In the genomic region with DNA sequence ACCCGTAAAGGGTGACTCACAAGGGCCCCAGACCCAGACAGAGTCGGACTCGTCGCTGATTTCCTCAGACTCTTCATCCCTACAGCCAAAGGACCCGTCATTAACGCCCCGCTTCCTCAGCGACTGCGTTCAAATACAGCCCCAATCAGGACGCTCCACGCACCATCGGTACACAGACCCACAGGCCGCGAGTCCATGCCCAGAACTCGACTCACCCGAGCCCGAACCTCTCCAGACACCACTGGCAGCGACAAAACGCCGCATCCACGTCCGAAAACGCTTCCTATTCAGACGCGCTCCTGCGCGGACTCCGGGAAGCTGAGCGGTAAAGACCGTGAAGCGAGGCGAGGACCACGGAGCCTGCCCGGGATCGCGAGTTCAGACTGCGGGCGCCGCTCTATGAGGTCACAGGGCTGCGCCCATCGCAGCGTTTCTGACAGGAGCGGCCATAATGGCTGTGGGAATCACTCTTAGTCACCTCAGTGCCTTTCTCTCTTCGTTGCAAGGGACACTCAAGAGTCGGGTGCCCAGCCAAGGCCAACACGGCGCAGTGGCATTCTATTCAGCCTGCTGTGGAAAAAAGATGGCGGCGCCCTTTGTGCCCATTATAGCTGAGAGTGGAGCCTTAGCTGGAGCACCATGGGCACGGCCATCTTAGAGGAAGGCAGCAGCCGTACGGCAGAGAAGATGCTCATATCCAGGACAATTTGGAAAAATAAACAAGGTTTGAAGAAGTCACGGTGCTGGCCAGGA, we compare ENCODE assay signal across 8 cellular contexts. TPM values are rescaled to one million over a fixed set of nuclear protein-coding genes. Genes with fewer than 3 reads are reported as not detected.
DNase-seq lines count a peak whose midpoint lies in the region; ATAC-seq and TF ChIP-seq lines count a peak whose summit lies in the region.

A gene (minus strand): TSS at position 353 of the 753 bp plus-strand sequence. CDS start 2,634 bp downstream, outside the sequence.

- CTCF ChIA-PET in AG04449 (lab: Yijun Ruan, JAX) = no interaction called here

- peaks cover 6 to 26% (median 20%) of the 10 kb centered on the region in 6 donors for H3K4me1 ChIP-seq in spleen

- H3K36me3 ChIP-seq in spleen = peaks cover 10 to 54% (median 29%) of the 10 kb centered on the region in 6 donors

- H3K27ac ChIP-seq in spleen = peak within 1 kb of the TSS; percentile 93 to 97 (median 96)

- intact Hi-C loops in spleen (cut with DNase I; ENCODE audit: low total_unique reads) = no loop called here

- H3K27me3 ChIP-seq in spleen (replicated peaks in 1 of 7) = no peaks in the 10 kb centered on the region

- H3K4me3 ChIP-seq in AG04449 (ENCODE audit: low read depth, low read length) (peak within 1 kb of the TSS; percentile 99), spleen (peak within 1 kb of the TSS; percentile 59 to 83 (median 68))

- no peak for TF ChIP-seq CTCF in AG04449 (IDR thresholded peaks at IDR 0.05; ENCODE audit: insufficient read depth, low read length, missing control alignments)
- no peak for TF ChIP-seq CTCF in spleen (IDR thresholded peaks at IDR 0.05 in 8 of 11, conservative IDR thresholded peaks at IDR 0.05 in 3 of 11)

- DNase-seq in AG04449 (ENCODE audit: low read depth, low spot score) = peak; percentile 19
- DNase-seq in NCI-H2196 treated with DMSO at 0.1 percent for 48 hours (lab: John Stamatoyannopoulos, UW; ENCODE audit: unreplicated experiment) = peak; percentile 61
- peak; percentile 87 for DNase-seq in central memory CD4-positive, alpha-beta T cell
- DNase-seq in iris pigment epithelial cell (ENCODE audit: low read depth) = peak; percentile 91
- DNase-seq in spleen = peak; percentile 97

- ATAC-seq in GM18868 (IDR thresholded peaks at IDR 0.05; ENCODE audit: unreplicated experiment) (peak; percentile 79), HG03103 (IDR thresholded peaks at IDR 0.05; ENCODE audit: low read depth, unreplicated experiment) (peak; percentile 62)
- peak; percentile 94 to 95 for ATAC-seq in activated CD4-positive, CD25-positive, alpha-beta regulatory T cell treated with anti-CD3 and anti-CD28 coated beads, Interleukin-2, amount 50 U/mL, for 24 hours

- POLR2A ChIA-PET in AG04449 (lab: Yijun Ruan, JAX) = interaction anchor here (1.3 kb wide), 1 partner anchor 20 kb away, joined by 8 read pairs; a partner anchor contains a TSS

- H3K9me3 ChIP-seq in spleen = peaks cover 15 to 81% (median 75%) of the 10 kb centered on the region in 8 donors

- WGBS in spleen, 5 donors = 0 to 1% (median 1%) methylated on average over 39 to 53 of the region's 53 CpGs

- TF ChIP-seq POLR2A in spleen (IDR thresholded peaks at IDR 0.05) = peak in 1 of 3 donors; percentile 46

RNA-seq across cellular contexts. Expression of the gene that starts here (rescaled TPM):
- total RNA-seq in spleen = 10 to 100 TPM in 3 of 7 donors, 1 to 10 TPM in 4; 6.3 to 10.9 (median 9.4) TPM
- polyA plus RNA-seq in spleen = 1 to 10 TPM; 3.0 to 4.1 (median 4.1) TPM

Comparison
In these comparisons a context has a peak if more than half of its experiments do, and no peak if none do; other contexts are left out.
1. Peak in every context shown above with its lines: DNase-seq, ATAC-seq, H3K4me3 ChIP-seq and H3K27ac ChIP-seq.
2. DNase-seq: peak in every context shown above with its lines; median percentile 97 in spleen; 91 in iris pigment epithelial cell; 87 in central memory CD4-positive, alpha-beta T cell; 61 in NCI-H2196 treated with DMSO at 0.1 percent for 48 hours; 19 in AG04449.